Comparison of ENCODE assay signal across 10 cellular contexts in genomic region chr6:44253307-44254101, GRCh38. TPM values are rescaled to one million over a fixed set of nuclear protein-coding genes. Genes with fewer than 3 reads are reported as not detected.
A peak's percentile ranks its signal among the peaks of the same experiment; 100 is the strongest.
DNase-seq lines count a peak whose midpoint lies in the region; ATAC-seq, FAIRE-seq and TF ChIP-seq lines count a peak whose summit lies in the region.
"Had no signal": no experiment of that assay in that cellular context is flagged by ENCODE, and none has a peak within 500 bp of the region (broad histone marks: within the 10 kb centered on the region; RNA-seq: fewer than 3 reads in every experiment).

No MANE protein-coding gene starts in this region.

- no peaks in the 10 kb centered on the region for H3K27me3 Mint-ChIP-seq in activated naive CD8-positive, alpha-beta T cell treated with anti-CD3 and anti-CD28 coated beads, Interleukin-2, amount 10 ng/mL, durations not matched to agents 7 days and 5 days

- POLR2A ChIA-PET in activated naive CD8-positive, alpha-beta T cell treated with anti-CD3 and anti-CD28 coated beads, Interleukin-2, amount 10 ng/mL, durations not matched to agents 7 days and 5 days (lab: Charles Lee): interaction anchor here (1.5 to 4.0 kb wide), 2 partner anchors 12 to 30 kb away, joined by 4 to 23 read pairs; partner anchors contain the start of genes NFKBIE and SLC29A1

- peak; percentile 76 for TF ChIP-seq CTCF in GM12873 (IDR thresholded peaks at IDR 0.05; ENCODE audit: insufficient read depth, low read depth, low read length, missing control alignments)

- peaks cover 35% of the 10 kb centered on the region for H3K36me3 Mint-ChIP-seq in activated naive CD8-positive, alpha-beta T cell treated with anti-CD3 and anti-CD28 coated beads, Interleukin-2, amount 10 ng/mL, durations not matched to agents 7 days and 5 days

- no peak overlapping the region for H3K27ac Mint-ChIP-seq in activated naive CD8-positive, alpha-beta T cell treated with anti-CD3 and anti-CD28 coated beads, Interleukin-2, amount 10 ng/mL, durations not matched to agents 7 days and 5 days

- H3K9me3 Mint-ChIP-seq in activated naive CD8-positive, alpha-beta T cell treated with anti-CD3 and anti-CD28 coated beads, Interleukin-2, amount 10 ng/mL, durations not matched to agents 7 days and 5 days: no peaks in the 10 kb centered on the region

- peak; percentile 16 for ATAC-seq in activated naive CD8-positive, alpha-beta T cell treated with anti-CD3 and anti-CD28 coated beads, Interleukin-2, amount 10 ng/mL, durations not matched to agents 7 days and 5 days (ENCODE audit: low read depth)
- ATAC-seq in GM21529 (IDR thresholded peaks at IDR 0.05; ENCODE audit: unreplicated experiment) (no peak), GM19395 (IDR thresholded peaks at IDR 0.05; ENCODE audit: unreplicated experiment) (no peak)
- ATAC-seq: left colon had no signal

- no peak overlapping the region for H3K4me3 Mint-ChIP-seq in activated naive CD8-positive, alpha-beta T cell treated with anti-CD3 and anti-CD28 coated beads, Interleukin-2, amount 10 ng/mL, durations not matched to agents 7 days and 5 days

- DNase-seq in AML-193 (lab: John Stamatoyannopoulos, UW) (peak; percentile 50 to 73), RCC 7860 (ENCODE audit: low spot score) (peak; percentile 37), medulla oblongata (ENCODE audit: extremely low spot score) (peak; percentile 51), NCI-H187 (lab: John Stamatoyannopoulos, UW) (no peak)
- DNase-seq in activated naive CD8-positive, alpha-beta T cell treated with anti-CD3 and anti-CD28 coated beads, Interleukin-2, amount 10 ng/mL, durations not matched to agents 7 days and 5 days: no peak

- no peak for FAIRE-seq in RCC 7860 (lab: Jason Lieb, UNC)

- peaks cover 62% of the 10 kb centered on the region for H3K4me1 Mint-ChIP-seq in activated naive CD8-positive, alpha-beta T cell treated with anti-CD3 and anti-CD28 coated beads, Interleukin-2, amount 10 ng/mL, durations not matched to agents 7 days and 5 days

RNA-seq across cellular contexts. Expression of gene SLC35B2, which starts 3.8 kb away (rescaled TPM):
- 10 to 100 TPM; 28.4 TPM for total RNA-seq in activated naive CD8-positive, alpha-beta T cell treated with anti-CD3 and anti-CD28 coated beads, Interleukin-2, amount 10 ng/mL, durations not matched to agents 7 days and 5 days

RNA-seq across cellular contexts. Expression of gene HSP90AB1, which starts 6.6 kb away (rescaled TPM):
- 100 to 1,000 TPM; 453 to 466 TPM for total RNA-seq in activated naive CD8-positive, alpha-beta T cell treated with anti-CD3 and anti-CD28 coated beads, Interleukin-2, amount 10 ng/mL, durations not matched to agents 7 days and 5 days

RNA-seq across cellular contexts. Expression of gene NFKBIE, which starts 11.8 kb away (rescaled TPM):
- total RNA-seq in activated naive CD8-positive, alpha-beta T cell treated with anti-CD3 and anti-CD28 coated beads, Interleukin-2, amount 10 ng/mL, durations not matched to agents 7 days and 5 days: 10 to 100 TPM; 14.0 to 14.3 TPM

RNA-seq across cellular contexts. Expression of gene TMEM151B, which starts 16.7 kb away (rescaled TPM):
- total RNA-seq in activated naive CD8-positive, alpha-beta T cell treated with anti-CD3 and anti-CD28 coated beads, Interleukin-2, amount 10 ng/mL, durations not matched to agents 7 days and 5 days: not detected
- total RNA-seq: HT1080 had no signal

RNA-seq across cellular contexts. Expression of gene SLC29A1, which starts 30.1 kb away (rescaled TPM):
- 10 to 100 TPM; 22.5 to 24.0 TPM for total RNA-seq in activated naive CD8-positive, alpha-beta T cell treated with anti-CD3 and anti-CD28 coated beads, Interleukin-2, amount 10 ng/mL, durations not matched to agents 7 days and 5 days

Comparison
In these comparisons a context has a peak if more than half of its experiments do, and no peak if none do; other contexts are left out.
1. DNase-seq: peak in AML-193 (2 of 2), RCC 7860 (single experiment) and medulla oblongata (single experiment); none in activated naive CD8-positive, alpha-beta T cell treated with anti-CD3 and anti-CD28 coated beads, Interleukin-2, amount 10 ng/mL, durations not matched to agents 7 days and 5 days (single experiment) and NCI-H187 (0 of 2).